In genomic region chr2:10236571-10237391, GRCh38 we compare ENCODE assay signal across 1 cellular context.
TF ChIP-seq lines count a peak whose summit lies in the region.

No MANE protein-coding gene starts in this region.

TF ChIP-seq in A549, 52 proteins besides CTCF, POLR2A, EP300 and RAD21 (continued from another document):
- TF ChIP-seq RCOR1 (IDR thresholded peaks at IDR 0.05; ENCODE audit: low read depth, low read length) = no peak
- TF ChIP-seq NFE2L2 (conservative IDR thresholded peaks at IDR 0.05; ENCODE audit: low read length) = no peak
TF ChIP-seq in A549: peak in this region for 0.
